Comparison of ENCODE assay signal across 33 cellular contexts in the genomic region with DNA sequence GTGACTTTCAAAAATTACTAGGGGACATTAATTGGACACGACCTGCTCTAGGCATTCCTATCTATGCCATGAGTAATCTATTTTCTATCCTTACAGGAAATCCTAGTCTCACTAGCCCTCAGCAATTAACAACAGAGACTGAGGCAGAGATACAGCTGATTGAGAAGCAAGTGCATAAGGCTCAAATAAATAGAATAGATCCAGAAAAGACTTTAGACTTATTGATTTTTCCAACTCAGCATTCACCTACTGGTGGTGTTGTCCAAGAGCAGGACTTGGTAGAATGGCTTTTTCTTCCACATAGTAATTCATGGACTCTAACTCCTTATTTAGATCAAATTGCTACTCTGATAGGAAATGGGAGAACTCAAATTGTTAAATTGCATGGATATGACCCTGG.
"Had no signal": no experiment of that assay in that cellular context is flagged by ENCODE, and none has a peak within 500 bp of the region (broad histone marks: within the 10 kb centered on the region; RNA-seq: fewer than 3 reads in every experiment).

No MANE protein-coding gene starts in this region.

- H3K27me3 ChIP-seq: MG63 had no signal

- H3K4me3 ChIP-seq: MG63 had no signal

- DNase-seq: Karpas-422, Kasumi-1, MG63, MM.1S, MV-4-11, NCI-H1048, NCI-H1092, NCI-H1092 treated with DMSO at 0.1 percent for 48 hours, NCI-H1105, NCI-H1105 treated with DMSO at 0.1 percent for 48 hours, NCI-H1417, NCI-H1417 treated with DMSO at 0.1 percent for 48 hours, NCI-H1436, NCI-H1436 treated with DMSO at 0.1 percent for 48 hours, NCI-H146, NCI-H1694, NCI-H1694 treated with DMSO at 0.1 percent for 48 hours, NCI-H187, NCI-H187 treated with DMSO at 0.1 percent for 48 hours, NCI-H1930, NCI-H2029, NCI-H2029 treated with DMSO at 0.1 percent for 48 hours, NCI-H2081, NCI-H2081 treated with DMSO at 0.1 percent for 48 hours, NCI-H2107, NCI-H2171, NCI-H2171 treated with DMSO at 0.1 percent for 48 hours, NCI-H2227 treated with DMSO at 0.1 percent for 48 hours, NCI-H345, NCI-H446, NCI-H446 treated with DMSO at 0.1 percent for 48 hours, NCI-H510A, NCI-H510A treated with DMSO at 0.1 percent for 48 hours had no signal

- H3K9me3 ChIP-seq: MG63 had no signal
